ENCODE assay signal across 1 cellular context in the genomic region with DNA sequence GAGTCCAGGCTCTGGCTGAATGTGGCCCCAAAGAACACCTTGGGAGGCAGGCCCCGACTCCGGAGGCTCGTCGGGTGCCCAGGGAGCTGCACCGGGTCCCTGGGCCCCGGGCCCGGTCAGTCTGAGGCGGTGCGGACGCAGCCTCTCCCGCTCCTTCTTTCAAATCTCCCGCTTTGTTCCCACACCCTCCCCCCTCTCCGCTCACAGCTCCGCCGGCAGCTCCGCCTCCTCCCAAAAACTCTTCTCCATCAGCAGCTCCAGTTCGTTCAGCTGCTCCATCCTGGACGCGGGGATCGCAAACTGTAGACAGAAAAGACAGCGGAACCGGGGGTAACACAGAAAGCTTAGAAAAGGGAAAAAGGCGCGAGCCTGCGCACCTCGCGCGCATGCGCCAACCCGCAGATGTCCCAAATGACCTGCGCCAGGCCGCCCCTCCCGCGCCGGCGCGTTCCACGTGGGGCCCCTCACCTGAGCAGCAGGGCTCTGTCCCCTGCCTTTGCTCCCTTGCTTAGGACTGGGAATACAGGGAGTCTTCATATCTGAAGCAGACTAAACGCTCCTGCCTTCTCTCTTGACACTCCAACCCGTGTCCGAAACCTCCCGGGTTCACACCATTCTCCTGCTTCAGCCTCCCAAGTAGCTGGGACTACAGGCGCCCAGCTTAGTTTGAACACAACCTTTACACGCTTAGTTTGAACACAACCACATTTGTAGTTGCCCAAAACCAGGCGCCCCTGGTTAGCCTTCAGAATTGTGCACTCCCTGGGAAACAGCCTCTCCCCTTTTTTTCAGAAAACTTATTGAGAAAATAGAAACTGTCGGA.
TF ChIP-seq lines count a peak whose summit lies in the region.

A gene with protein sequence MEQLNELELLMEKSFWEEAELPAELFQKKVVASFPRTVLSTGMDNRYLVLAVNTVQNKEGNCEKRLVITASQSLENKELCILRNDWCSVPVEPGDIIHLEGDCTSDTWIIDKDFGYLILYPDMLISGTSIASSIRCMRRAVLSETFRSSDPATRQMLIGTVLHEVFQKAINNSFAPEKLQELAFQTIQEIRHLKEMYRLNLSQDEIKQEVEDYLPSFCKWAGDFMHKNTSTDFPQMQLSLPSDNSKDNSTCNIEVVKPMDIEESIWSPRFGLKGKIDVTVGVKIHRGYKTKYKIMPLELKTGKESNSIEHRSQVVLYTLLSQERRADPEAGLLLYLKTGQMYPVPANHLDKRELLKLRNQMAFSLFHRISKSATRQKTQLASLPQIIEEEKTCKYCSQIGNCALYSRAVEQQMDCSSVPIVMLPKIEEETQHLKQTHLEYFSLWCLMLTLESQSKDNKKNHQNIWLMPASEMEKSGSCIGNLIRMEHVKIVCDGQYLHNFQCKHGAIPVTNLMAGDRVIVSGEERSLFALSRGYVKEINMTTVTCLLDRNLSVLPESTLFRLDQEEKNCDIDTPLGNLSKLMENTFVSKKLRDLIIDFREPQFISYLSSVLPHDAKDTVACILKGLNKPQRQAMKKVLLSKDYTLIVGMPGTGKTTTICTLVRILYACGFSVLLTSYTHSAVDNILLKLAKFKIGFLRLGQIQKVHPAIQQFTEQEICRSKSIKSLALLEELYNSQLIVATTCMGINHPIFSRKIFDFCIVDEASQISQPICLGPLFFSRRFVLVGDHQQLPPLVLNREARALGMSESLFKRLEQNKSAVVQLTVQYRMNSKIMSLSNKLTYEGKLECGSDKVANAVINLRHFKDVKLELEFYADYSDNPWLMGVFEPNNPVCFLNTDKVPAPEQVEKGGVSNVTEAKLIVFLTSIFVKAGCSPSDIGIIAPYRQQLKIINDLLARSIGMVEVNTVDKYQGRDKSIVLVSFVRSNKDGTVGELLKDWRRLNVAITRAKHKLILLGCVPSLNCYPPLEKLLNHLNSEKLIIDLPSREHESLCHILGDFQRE (minus strand): TSS at position 388 of the 823 bp plus-strand sequence. CDS start 109 bp downstream, at position 279.

TF ChIP-seq in HepG2, 621 proteins besides CTCF, POLR2A, EP300 and RAD21 (continued from another document and continues in another):
- TF ChIP-seq, protein P1, sequence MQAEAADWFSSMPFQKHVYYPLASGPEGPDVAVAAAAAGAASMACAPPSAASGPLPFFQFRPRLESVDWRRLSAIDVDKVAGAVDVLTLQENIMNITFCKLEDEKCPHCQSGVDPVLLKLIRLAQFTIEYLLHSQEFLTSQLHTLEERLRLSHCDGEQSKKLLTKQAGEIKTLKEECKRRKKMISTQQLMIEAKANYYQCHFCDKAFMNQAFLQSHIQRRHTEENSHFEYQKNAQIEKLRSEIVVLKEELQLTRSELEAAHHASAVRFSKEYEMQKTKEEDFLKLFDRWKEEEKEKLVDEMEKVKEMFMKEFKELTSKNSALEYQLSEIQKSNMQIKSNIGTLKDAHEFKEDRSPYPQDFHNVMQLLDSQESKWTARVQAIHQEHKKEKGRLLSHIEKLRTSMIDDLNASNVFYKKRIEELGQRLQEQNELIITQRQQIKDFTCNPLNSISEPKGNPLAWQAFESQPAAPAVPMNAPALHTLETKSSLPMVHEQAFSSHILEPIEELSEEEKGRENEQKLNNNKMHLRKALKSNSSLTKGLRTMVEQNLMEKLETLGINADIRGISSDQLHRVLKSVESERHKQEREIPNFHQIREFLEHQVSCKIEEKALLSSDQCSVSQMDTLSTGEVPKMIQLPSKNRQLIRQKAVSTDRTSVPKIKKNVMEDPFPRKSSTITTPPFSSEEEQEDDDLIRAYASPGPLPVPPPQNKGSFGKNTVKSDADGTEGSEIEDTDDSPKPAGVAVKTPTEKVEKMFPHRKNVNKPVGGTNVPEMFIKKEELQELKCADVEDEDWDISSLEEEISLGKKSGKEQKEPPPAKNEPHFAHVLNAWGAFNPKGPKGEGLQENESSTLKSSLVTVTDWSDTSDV (CRISPR knock-in tag; IDR thresholded peaks at IDR 0.05), result peak; percentile 60; the same call in 1 of the 2 replicates
- no peak for TF ChIP-seq PLRG1 (conservative IDR thresholded peaks at IDR 0.05)
- no peak for TF ChIP-seq ZNF34 (CRISPR knock-in tag; IDR thresholded peaks at IDR 0.05; ENCODE audit: borderline replicate concordance)
- TF ChIP-seq GPN1 (CRISPR knock-in tag; IDR thresholded peaks at IDR 0.05; ENCODE audit: borderline replicate concordance), result no peak
- peak; percentile 75; the same call in 1 of the 2 replicates for TF ChIP-seq ZBTB20 (CRISPR knock-in tag; IDR thresholded peaks at IDR 0.05; ENCODE audit: borderline replicate concordance, low read depth)
- TF ChIP-seq SIN3B (IDR thresholded peaks at IDR 0.05; ENCODE audit: low read length), result peak; percentile 95
- no peak; the same call in 1 of the 2 replicates for TF ChIP-seq ZNF550 (CRISPR knock-in tag; IDR thresholded peaks at IDR 0.05; ENCODE audit: borderline replicate concordance)
- no peak for TF ChIP-seq FOXK2 (IDR thresholded peaks at IDR 0.05)
- TF ChIP-seq, protein P2, sequence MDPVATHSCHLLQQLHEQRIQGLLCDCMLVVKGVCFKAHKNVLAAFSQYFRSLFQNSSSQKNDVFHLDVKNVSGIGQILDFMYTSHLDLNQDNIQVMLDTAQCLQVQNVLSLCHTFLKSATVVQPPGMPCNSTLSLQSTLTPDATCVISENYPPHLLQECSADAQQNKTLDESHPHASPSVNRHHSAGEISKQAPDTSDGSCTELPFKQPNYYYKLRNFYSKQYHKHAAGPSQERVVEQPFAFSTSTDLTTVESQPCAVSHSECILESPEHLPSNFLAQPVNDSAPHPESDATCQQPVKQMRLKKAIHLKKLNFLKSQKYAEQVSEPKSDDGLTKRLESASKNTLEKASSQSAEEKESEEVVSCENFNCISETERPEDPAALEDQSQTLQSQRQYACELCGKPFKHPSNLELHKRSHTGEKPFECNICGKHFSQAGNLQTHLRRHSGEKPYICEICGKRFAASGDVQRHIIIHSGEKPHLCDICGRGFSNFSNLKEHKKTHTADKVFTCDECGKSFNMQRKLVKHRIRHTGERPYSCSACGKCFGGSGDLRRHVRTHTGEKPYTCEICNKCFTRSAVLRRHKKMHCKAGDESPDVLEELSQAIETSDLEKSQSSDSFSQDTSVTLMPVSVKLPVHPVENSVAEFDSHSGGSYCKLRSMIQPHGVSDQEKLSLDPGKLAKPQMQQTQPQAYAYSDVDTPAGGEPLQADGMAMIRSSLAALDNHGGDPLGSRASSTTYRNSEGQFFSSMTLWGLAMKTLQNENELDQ (CRISPR knock-in tag; IDR thresholded peaks at IDR 0.05; ENCODE audit: borderline replicate concordance), result no peak; the same call in 1 of the 2 replicates
- no peak for TF ChIP-seq CHD2 (IDR thresholded peaks at IDR 0.05; ENCODE audit: low read depth, low read length)
- 0 out of 2 replicates have a peak, but pooled peaks have one; percentile 25 for TF ChIP-seq ZNF367 (CRISPR knock-in tag; IDR thresholded peaks at IDR 0.05; ENCODE audit: borderline replicate concordance)
- TF ChIP-seq, protein P3, sequence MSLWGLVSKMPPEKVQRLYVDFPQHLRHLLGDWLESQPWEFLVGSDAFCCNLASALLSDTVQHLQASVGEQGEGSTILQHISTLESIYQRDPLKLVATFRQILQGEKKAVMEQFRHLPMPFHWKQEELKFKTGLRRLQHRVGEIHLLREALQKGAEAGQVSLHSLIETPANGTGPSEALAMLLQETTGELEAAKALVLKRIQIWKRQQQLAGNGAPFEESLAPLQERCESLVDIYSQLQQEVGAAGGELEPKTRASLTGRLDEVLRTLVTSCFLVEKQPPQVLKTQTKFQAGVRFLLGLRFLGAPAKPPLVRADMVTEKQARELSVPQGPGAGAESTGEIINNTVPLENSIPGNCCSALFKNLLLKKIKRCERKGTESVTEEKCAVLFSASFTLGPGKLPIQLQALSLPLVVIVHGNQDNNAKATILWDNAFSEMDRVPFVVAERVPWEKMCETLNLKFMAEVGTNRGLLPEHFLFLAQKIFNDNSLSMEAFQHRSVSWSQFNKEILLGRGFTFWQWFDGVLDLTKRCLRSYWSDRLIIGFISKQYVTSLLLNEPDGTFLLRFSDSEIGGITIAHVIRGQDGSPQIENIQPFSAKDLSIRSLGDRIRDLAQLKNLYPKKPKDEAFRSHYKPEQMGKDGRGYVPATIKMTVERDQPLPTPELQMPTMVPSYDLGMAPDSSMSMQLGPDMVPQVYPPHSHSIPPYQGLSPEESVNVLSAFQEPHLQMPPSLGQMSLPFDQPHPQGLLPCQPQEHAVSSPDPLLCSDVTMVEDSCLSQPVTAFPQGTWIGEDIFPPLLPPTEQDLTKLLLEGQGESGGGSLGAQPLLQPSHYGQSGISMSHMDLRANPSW (CRISPR knock-in tag; IDR thresholded peaks at IDR 0.05; ENCODE audit: borderline replicate concordance), result no peak; the same call in 1 of the 2 replicates
- TF ChIP-seq, protein P4, sequence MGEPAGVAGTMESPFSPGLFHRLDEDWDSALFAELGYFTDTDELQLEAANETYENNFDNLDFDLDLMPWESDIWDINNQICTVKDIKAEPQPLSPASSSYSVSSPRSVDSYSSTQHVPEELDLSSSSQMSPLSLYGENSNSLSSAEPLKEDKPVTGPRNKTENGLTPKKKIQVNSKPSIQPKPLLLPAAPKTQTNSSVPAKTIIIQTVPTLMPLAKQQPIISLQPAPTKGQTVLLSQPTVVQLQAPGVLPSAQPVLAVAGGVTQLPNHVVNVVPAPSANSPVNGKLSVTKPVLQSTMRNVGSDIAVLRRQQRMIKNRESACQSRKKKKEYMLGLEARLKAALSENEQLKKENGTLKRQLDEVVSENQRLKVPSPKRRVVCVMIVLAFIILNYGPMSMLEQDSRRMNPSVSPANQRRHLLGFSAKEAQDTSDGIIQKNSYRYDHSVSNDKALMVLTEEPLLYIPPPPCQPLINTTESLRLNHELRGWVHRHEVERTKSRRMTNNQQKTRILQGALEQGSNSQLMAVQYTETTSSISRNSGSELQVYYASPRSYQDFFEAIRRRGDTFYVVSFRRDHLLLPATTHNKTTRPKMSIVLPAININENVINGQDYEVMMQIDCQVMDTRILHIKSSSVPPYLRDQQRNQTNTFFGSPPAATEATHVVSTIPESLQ (CRISPR knock-in tag; conservative IDR thresholded peaks at IDR 0.05), result no peak
- no peak for TF ChIP-seq U2AF2 (IDR thresholded peaks at IDR 0.05; ENCODE audit: low read depth, low read length)
- TF ChIP-seq SNAPC2 (CRISPR knock-in tag; IDR thresholded peaks at IDR 0.05), result no peak
- TF ChIP-seq KDM4B (CRISPR knock-in tag; IDR thresholded peaks at IDR 0.05), result no peak
- no peak for TF ChIP-seq ZSCAN25 (CRISPR knock-in tag; IDR thresholded peaks at IDR 0.05)
- TF ChIP-seq, protein P5, sequence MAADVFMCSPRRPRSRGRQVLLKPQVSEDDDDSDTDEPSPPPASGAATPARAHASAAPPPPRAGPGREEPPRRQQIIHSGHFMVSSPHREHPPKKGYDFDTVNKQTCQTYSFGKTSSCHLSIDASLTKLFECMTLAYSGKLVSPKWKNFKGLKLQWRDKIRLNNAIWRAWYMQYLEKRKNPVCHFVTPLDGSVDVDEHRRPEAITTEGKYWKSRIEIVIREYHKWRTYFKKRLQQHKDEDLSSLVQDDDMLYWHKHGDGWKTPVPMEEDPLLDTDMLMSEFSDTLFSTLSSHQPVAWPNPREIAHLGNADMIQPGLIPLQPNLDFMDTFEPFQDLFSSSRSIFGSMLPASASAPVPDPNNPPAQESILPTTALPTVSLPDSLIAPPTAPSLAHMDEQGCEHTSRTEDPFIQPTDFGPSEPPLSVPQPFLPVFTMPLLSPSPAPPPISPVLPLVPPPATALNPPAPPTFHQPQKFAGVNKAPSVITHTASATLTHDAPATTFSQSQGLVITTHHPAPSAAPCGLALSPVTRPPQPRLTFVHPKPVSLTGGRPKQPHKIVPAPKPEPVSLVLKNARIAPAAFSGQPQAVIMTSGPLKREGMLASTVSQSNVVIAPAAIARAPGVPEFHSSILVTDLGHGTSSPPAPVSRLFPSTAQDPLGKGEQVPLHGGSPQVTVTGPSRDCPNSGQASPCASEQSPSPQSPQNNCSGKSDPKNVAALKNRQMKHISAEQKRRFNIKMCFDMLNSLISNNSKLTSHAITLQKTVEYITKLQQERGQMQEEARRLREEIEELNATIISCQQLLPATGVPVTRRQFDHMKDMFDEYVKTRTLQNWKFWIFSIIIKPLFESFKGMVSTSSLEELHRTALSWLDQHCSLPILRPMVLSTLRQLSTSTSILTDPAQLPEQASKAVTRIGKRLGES (CRISPR knock-in tag; IDR thresholded peaks at IDR 0.05; ENCODE audit: borderline replicate concordance), result no peak; the same call in 1 of the 2 replicates
- no peak for TF ChIP-seq SMC3 (IDR thresholded peaks at IDR 0.05; ENCODE audit: low read length)
- no peak for TF ChIP-seq CENPX (CRISPR knock-in tag; IDR thresholded peaks at IDR 0.05)
- TF ChIP-seq ISX (CRISPR knock-in tag; conservative IDR thresholded peaks at IDR 0.05), result peak; percentile 95; the same call in 1 of the 2 replicates
- peak; percentile 72 for TF ChIP-seq HOXA3 (CRISPR knock-in tag; IDR thresholded peaks at IDR 0.05)
- 0 out of 2 replicates have a peak, but pooled peaks have one; percentile 19 for TF ChIP-seq BRCA1 (CRISPR knock-in tag; IDR thresholded peaks at IDR 0.05)
- peak; percentile 95 for TF ChIP-seq ZNF430 (CRISPR knock-in tag; IDR thresholded peaks at IDR 0.05)
- peak; percentile 47; the same call in 1 of the 2 replicates for TF ChIP-seq NR2C2 (CRISPR knock-in tag; IDR thresholded peaks at IDR 0.05; ENCODE audit: borderline replicate concordance)
- TF ChIP-seq DPF2 (CRISPR knock-in tag; IDR thresholded peaks at IDR 0.05; ENCODE audit: borderline replicate concordance, low read depth), result no peak
- no peak for TF ChIP-seq SIX4 (CRISPR knock-in tag; IDR thresholded peaks at IDR 0.05)
- TF ChIP-seq ZBTB21 (CRISPR knock-in tag; IDR thresholded peaks at IDR 0.05), result no peak
- TF ChIP-seq, protein P6, sequence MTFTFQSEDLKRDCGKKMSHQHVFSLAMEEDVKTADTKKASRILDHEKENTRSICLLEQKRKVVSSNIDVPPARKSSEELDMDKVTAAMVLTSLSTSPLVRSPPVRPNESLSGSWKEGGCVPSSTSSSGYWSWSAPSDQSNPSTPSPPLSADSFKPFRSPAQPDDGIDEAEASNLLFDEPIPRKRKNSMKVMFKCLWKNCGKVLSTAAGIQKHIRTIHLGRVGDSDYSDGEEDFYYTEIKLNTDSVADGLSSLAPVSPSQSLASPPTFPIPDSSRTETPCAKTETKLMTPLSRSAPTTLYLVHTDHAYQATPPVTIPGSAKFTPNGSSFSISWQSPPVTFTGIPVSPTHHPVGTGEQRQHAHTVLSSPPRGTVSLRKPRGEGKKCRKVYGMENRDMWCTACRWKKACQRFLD (CRISPR knock-in tag; IDR thresholded peaks at IDR 0.05; ENCODE audit: borderline replicate concordance), result peak; percentile 76; the same call in 1 of the 2 replicates
- TF ChIP-seq ARID2 (CRISPR knock-in tag; IDR thresholded peaks at IDR 0.05; ENCODE audit: borderline replicate concordance), result 0 out of 2 replicates have a peak, but pooled peaks have one; percentile 60
- TF ChIP-seq, protein P7, sequence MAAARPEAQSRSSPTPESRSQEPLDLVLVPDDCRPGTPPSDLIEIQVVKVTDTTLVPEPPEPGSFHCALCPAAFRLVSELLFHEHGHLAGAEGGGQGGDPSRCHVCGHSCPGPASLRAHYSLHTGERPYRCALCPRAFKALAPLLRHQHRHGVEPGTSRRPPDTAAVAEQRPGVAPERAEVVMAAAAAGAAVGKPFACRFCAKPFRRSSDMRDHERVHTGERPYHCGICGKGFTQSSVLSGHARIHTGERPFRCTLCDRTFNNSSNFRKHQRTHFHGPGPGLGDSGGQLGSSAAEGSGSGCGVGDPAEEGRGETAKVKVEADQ (CRISPR knock-in tag; IDR thresholded peaks at IDR 0.05; ENCODE audit: borderline replicate concordance), result peak; percentile 91
- TF ChIP-seq SKI (IDR thresholded peaks at IDR 0.05; ENCODE audit: partially characterized antibody), result no peak
- no peak for TF ChIP-seq CREB1 (IDR thresholded peaks at IDR 0.05)
- TF ChIP-seq CREB1 (CRISPR knock-in tag; IDR thresholded peaks at IDR 0.05), result no peak
- 0 out of 2 replicates have a peak, but pooled peaks have one; percentile 41 for TF ChIP-seq ETV6 (CRISPR knock-in tag; conservative IDR thresholded peaks at IDR 0.05)
